ENCODE assay signal across 22 cellular contexts in genomic region chr2:112876257-112876970, GRCh38. TPM values are rescaled to one million over a fixed set of nuclear protein-coding genes. Genes with fewer than 3 reads are reported as not detected.
DNase-seq lines count a peak whose midpoint lies in the region; ATAC-seq, FAIRE-seq and TF ChIP-seq lines count a peak whose summit lies in the region.
"Had no signal": no experiment of that assay in that cellular context is flagged by ENCODE, and none has a peak within 500 bp of the region (broad histone marks: within the 10 kb centered on the region; RNA-seq: fewer than 3 reads in every experiment).

No MANE protein-coding gene starts in this region.

- TF ChIP-seq CTCF in HepG2 (CRISPR knock-in tag; IDR thresholded peaks at IDR 0.05), result no peak
- TF ChIP-seq CTCF in right lobe of liver (IDR thresholded peaks at IDR 0.05), result no peak
- no peak for TF ChIP-seq CTCF in smooth muscle cell (IDR thresholded peaks at IDR 0.05; ENCODE audit: borderline replicate concordance, insufficient read depth, poor library complexity, severe bottlenecking)

- H3K9me3 ChIP-seq in HepG2 (ENCODE audit: low read length) (no peaks in the 10 kb centered on the region), right lobe of liver (no peaks in the 10 kb centered on the region), smooth muscle cell (replicated peaks; ENCODE audit: low read depth) (no peaks in the 10 kb centered on the region)
- H3K9me3 ChIP-seq: SJSA1 had no signal

- CTCF ChIA-PET in HepG2 (lab: Yijun Ruan, JAX; ENCODE audit: low intra/inter-chr PET ratio, low total read pairs), result no interaction called here

- 63% methylated on average over 3 of the region's 3 CpGs for WGBS in HepG2 (ENCODE audit: low lambda C conversion rate)
- 90% methylated on average over 2 of the region's 3 CpGs for WGBS in right lobe of liver (ENCODE audit: insufficient coverage, low coverage, low lambda C conversion rate, missing lambda C conversion rate)
- 93% methylated on average over 3 of the region's 3 CpGs for WGBS in smooth muscle cell (ENCODE audit: low lambda C conversion rate)

- no peak overlapping the region for H3K9ac ChIP-seq in HepG2 (ENCODE audit: insufficient read depth, low read depth, low read length)
- no peak overlapping the region for H3K9ac ChIP-seq in smooth muscle cell (ENCODE audit: low read depth)

- no peak for FAIRE-seq in HepG2 (lab: Jason Lieb, UNC)
- FAIRE-seq: A204.1, GM12878, GM18507 had no signal

- H2AFZ ChIP-seq in HepG2 (ENCODE audit: low read length), result no peak overlapping the region
- H2AFZ ChIP-seq in smooth muscle cell (ENCODE audit: low read depth), result no peak overlapping the region

- DNase-seq in HepG2 (ENCODE audit: low spot score) (no peak), right lobe of liver (no peak), amniotic epithelial cell (ENCODE audit: low read depth) (peak; percentile 3), epithelial cell of prostate (ENCODE audit: low read depth, low spot score) (no peak), smooth muscle cell (lab: John Stamatoyannopoulos, UW; ENCODE audit: unreplicated experiment) (no peak)
- DNase-seq in activated CD8-positive, alpha-beta memory T cell treated with anti-CD3 and anti-CD28 coated beads, Interleukin-2, amount 50 U/mL, for 48 hours, result no peak
- DNase-seq in stimulated activated effector memory CD8-positive, alpha-beta T cell treated with anti-CD3 and anti-CD28 coated beads, Interleukin-12 subunit alpha, Interleukin-12 subunit beta, amount 100 ng/mL, for 72 hours (ENCODE audit: low spot score in 2 of 2), result no peak
- DNase-seq: C1 segment of cervical spinal cord, DND-41, GDM1, Kasumi-1, MV-4-11, NCI-H1417, NCI-H1930, NCI-H2171 treated with DMSO at 0.1 percent for 48 hours, NCI-H446 treated with DMSO at 0.1 percent for 48 hours, OCI-M1 had no signal

- peaks cover 5% of the 10 kb centered on the region for H3K36me3 Mint-ChIP-seq in stimulated activated memory B cell treated with anti-CD40 and anti-IgM and Interleukin-4, amounts not matched to agents 10 μg/mL and 1 μg/mL and 100 μg/mL, for 72 hours
- H3K36me3 Mint-ChIP-seq in stimulated activated effector memory CD8-positive, alpha-beta T cell treated with anti-CD3 and anti-CD28 coated beads, Interleukin-12 subunit alpha, Interleukin-12 subunit beta, amount 100 ng/mL, for 72 hours, result no peaks in the 10 kb centered on the region

- ATAC-seq in HepG2 (0 out of 3 replicates have a peak, but pooled peaks have one; percentile 26), right lobe of liver (no peak)
- no peak for ATAC-seq in stimulated activated memory B cell treated with anti-CD40 and anti-IgM and Interleukin-4, amounts not matched to agents 10 μg/mL and 1 μg/mL and 100 μg/mL, for 72 hours
- no peak for ATAC-seq in stimulated activated effector memory CD8-positive, alpha-beta T cell treated with anti-CD3 and anti-CD28 coated beads, Interleukin-12 subunit alpha, Interleukin-12 subunit beta, amount 100 ng/mL, for 72 hours
- ATAC-seq: GM12878 had no signal

- H3K27ac ChIP-seq in HepG2 (ENCODE audit: extremely low read length, insufficient read depth, low read length), result no peak overlapping the region
- no peak overlapping the region for H3K27ac ChIP-seq in right lobe of liver
- peak overlapping the region; percentile 100 for H3K27ac ChIP-seq in epithelial cell of prostate
- H3K27ac ChIP-seq in smooth muscle cell (ENCODE audit: low read depth), result no peak overlapping the region

- no peak for TF ChIP-seq EP300 in HepG2 (IDR thresholded peaks at IDR 0.05; ENCODE audit: low read depth in 2 of 2, low read length in 2 of 2)
- no peak for TF ChIP-seq EP300 in HepG2 (CRISPR knock-in tag; IDR thresholded peaks at IDR 0.05; ENCODE audit: borderline replicate concordance)

- H3K27me3 ChIP-seq in HepG2 (ENCODE audit: control insufficient read depth in 1 of 2, insufficient read depth in 2 of 2, low read length in 2 of 2), result peaks cover 0 to 14% of the 10 kb centered on the region in 2 experiments; a peak in 1 of 5 replicates
- H3K27me3 ChIP-seq in right lobe of liver, result no peaks in the 10 kb centered on the region
- H3K27me3 ChIP-seq in smooth muscle cell (ENCODE audit: low read depth), result no peaks in the 10 kb centered on the region
- H3K27me3 ChIP-seq: SJSA1 had no signal

- H3K4me2 ChIP-seq in HepG2 (ENCODE audit: low read depth, low read length) (no peak overlapping the region), smooth muscle cell (no peak overlapping the region)

- no peaks in the 10 kb centered on the region for H4K20me1 ChIP-seq in HepG2 (ENCODE audit: insufficient read depth, low read length)
- H4K20me1 ChIP-seq in smooth muscle cell (ENCODE audit: low read depth), result no peaks in the 10 kb centered on the region

- intact Hi-C loops in HepG2 (cut with micrococcal nuclease; ENCODE audit: unreplicated experiment) (no loop called here), right lobe of liver (cut with DNase I) (no loop called here)

- TF ChIP-seq POLR2A in HepG2 (IDR thresholded peaks at IDR 0.05; ENCODE audit: insufficient read depth in 1 of 2, low read depth in 2 of 2, low read length in 2 of 2) (no peak), right lobe of liver (IDR thresholded peaks at IDR 0.05) (no peak)

- no peak overlapping the region for H3K4me3 Mint-ChIP-seq in stimulated activated memory B cell treated with anti-CD40 and anti-IgM and Interleukin-4, amounts not matched to agents 10 μg/mL and 1 μg/mL and 100 μg/mL, for 72 hours
- no peak overlapping the region for H3K4me3 Mint-ChIP-seq in stimulated activated effector memory CD8-positive, alpha-beta T cell treated with anti-CD3 and anti-CD28 coated beads, Interleukin-12 subunit alpha, Interleukin-12 subunit beta, amount 100 ng/mL, for 72 hours

- no peak overlapping the region for H3K4me3 ChIP-seq in HepG2 (replicated peaks in 1 of 3; ENCODE audit: insufficient read depth in 1 of 3, low read depth in 2 of 3, low read length in 3 of 3)
- H3K4me3 ChIP-seq in right lobe of liver, result no peak overlapping the region
- H3K4me3 ChIP-seq in smooth muscle cell, result no peak overlapping the region
- H3K4me3 ChIP-seq: GM12878, SJSA1 had no signal

- H3K4me1 ChIP-seq in HepG2 (ENCODE audit: insufficient read depth, low read length) (peaks cover 24% of the 10 kb centered on the region), right lobe of liver (no peaks in the 10 kb centered on the region), smooth muscle cell (ENCODE audit: low read depth) (no peaks in the 10 kb centered on the region)

- H3K27ac Mint-ChIP-seq in stimulated activated memory B cell treated with anti-CD40 and anti-IgM and Interleukin-4, amounts not matched to agents 10 μg/mL and 1 μg/mL and 100 μg/mL, for 72 hours, result peak overlapping the region; percentile 28
- H3K27ac Mint-ChIP-seq in stimulated activated effector memory CD8-positive, alpha-beta T cell treated with anti-CD3 and anti-CD28 coated beads, Interleukin-12 subunit alpha, Interleukin-12 subunit beta, amount 100 ng/mL, for 72 hours, result no peak overlapping the region

- H3K9me3 Mint-ChIP-seq in stimulated activated memory B cell treated with anti-CD40 and anti-IgM and Interleukin-4, amounts not matched to agents 10 μg/mL and 1 μg/mL and 100 μg/mL, for 72 hours, result peaks cover 6% of the 10 kb centered on the region
- H3K9me3 Mint-ChIP-seq in stimulated activated effector memory CD8-positive, alpha-beta T cell treated with anti-CD3 and anti-CD28 coated beads, Interleukin-12 subunit alpha, Interleukin-12 subunit beta, amount 100 ng/mL, for 72 hours, result no peaks in the 10 kb centered on the region

- TF ChIP-seq RAD21 in HepG2 (CRISPR knock-in tag; IDR thresholded peaks at IDR 0.05), result no peak

- H3F3A ChIP-seq in smooth muscle cell (ENCODE audit: low read depth), result peaks cover 9% of the 10 kb centered on the region

- no peaks in the 10 kb centered on the region for H3K36me3 ChIP-seq in HepG2 (replicated peaks in 1 of 2; ENCODE audit: control insufficient read depth in 1 of 2, insufficient read depth in 2 of 2, low read length in 2 of 2)
- H3K36me3 ChIP-seq in right lobe of liver, result no peaks in the 10 kb centered on the region
- H3K36me3 ChIP-seq in smooth muscle cell (ENCODE audit: low read depth), result no peaks in the 10 kb centered on the region
- H3K36me3 ChIP-seq: SJSA1 had no signal

- H3K27me3 Mint-ChIP-seq in stimulated activated memory B cell treated with anti-CD40 and anti-IgM and Interleukin-4, amounts not matched to agents 10 μg/mL and 1 μg/mL and 100 μg/mL, for 72 hours, result peaks cover 19% of the 10 kb centered on the region

- in situ Hi-C loops in HepG2 (cut with HindIII; ENCODE audit: extremely low pct_ligation_motif_present, low pct_unique_long_range_greater_than_20kb), result loop anchor here (5.0 kb wide), 1 partner anchor 124 kb away; no protein-coding TSS in a partner anchor

- H3K4me1 Mint-ChIP-seq in stimulated activated memory B cell treated with anti-CD40 and anti-IgM and Interleukin-4, amounts not matched to agents 10 μg/mL and 1 μg/mL and 100 μg/mL, for 72 hours, result peaks cover 29% of the 10 kb centered on the region
- peaks cover 18% of the 10 kb centered on the region for H3K4me1 Mint-ChIP-seq in stimulated activated effector memory CD8-positive, alpha-beta T cell treated with anti-CD3 and anti-CD28 coated beads, Interleukin-12 subunit alpha, Interleukin-12 subunit beta, amount 100 ng/mL, for 72 hours

- H3K79me2 ChIP-seq in HepG2 (ENCODE audit: insufficient read depth, low read length), result no peaks in the 10 kb centered on the region
- H3K79me2 ChIP-seq in smooth muscle cell (ENCODE audit: low read depth), result no peaks in the 10 kb centered on the region

- POLR2A ChIA-PET in HepG2 (lab: Yijun Ruan, JAX), result no interaction called here

- no TSS peak for BruUV-seq in HepG2 (replicated peaks; lab: Mats Ljungman, UMichigan)

RNA-seq across cellular contexts. Expression of gene IL37, which starts 34.6 kb away (rescaled TPM):
- not detected in 2 replicates for total RNA-seq in HepG2 (2016; rRNA removed; fragmentation: Illumina TruSeq; extraction: Trizol)
- total RNA-seq in HepG2 (2016; cell fraction: cytosol; rRNA removed; fragmentation: Illumina TruSeq; extraction: Trizol; ENCODE audit: low read depth), result not detected in 2 replicates
- not detected in 2 replicates for total RNA-seq in HepG2 (2016; cell fraction: insoluble cytoplasmic fraction; rRNA removed; fragmentation: Illumina TruSeq; extraction: Trizol)
- total RNA-seq in HepG2 (2016; cell fraction: membrane; rRNA removed; fragmentation: Illumina TruSeq; extraction: Trizol), result not detected in 2 replicates
- total RNA-seq in HepG2 (2016; cell fraction: nucleus; rRNA removed; fragmentation: Illumina TruSeq; extraction: Trizol), result not detected in 2 replicates
- polyA plus RNA-seq in HepG2 (2011; rRNA removed), result 0.16 TPM in 1 of 2 replicates, not detected in the other
- polyA plus RNA-seq in HepG2 (2011; cell fraction: cytosol; rRNA removed), result not detected in 2 replicates
- polyA plus RNA-seq in HepG2 (2011; cell fraction: nucleus; rRNA removed), result 0.54 and 0.80 TPM in 2 replicates
- polyA plus RNA-seq in HepG2 (2012), result not detected in 2 replicates
- polyA plus RNA-seq in HepG2 (2016; cell fraction: cytosol; fragmentation: Illumina TruSeq; extraction: Trizol; ENCODE audit: low read depth), result not detected in 2 replicates
- not detected in 2 replicates for polyA plus RNA-seq in HepG2 (2016; cell fraction: insoluble cytoplasmic fraction; fragmentation: Illumina TruSeq; extraction: Trizol; ENCODE audit: low read depth)
- polyA plus RNA-seq in HepG2 (2016; cell fraction: membrane; fragmentation: Illumina TruSeq; extraction: Trizol; ENCODE audit: low read depth), result not detected in 2 replicates
- 0.70 and 1.7 TPM in 2 replicates for polyA plus RNA-seq in HepG2 (2016; cell fraction: nucleus; fragmentation: Illumina TruSeq; extraction: Trizol; ENCODE audit: insufficient read depth, low read depth)
- polyA minus RNA-seq in HepG2 (2011; rRNA and poly(A)+ RNA removed; ENCODE audit: low replicate concordance), result not detected in 2 replicates
- polyA minus RNA-seq in HepG2 (2011; cell fraction: cytosol; rRNA and poly(A)+ RNA removed), result not detected in 2 replicates
- polyA minus RNA-seq in HepG2 (2011; cell fraction: nucleus; rRNA and poly(A)+ RNA removed), result not detected in 2 replicates
- total RNA-seq in right lobe of liver, result not detected
- total RNA-seq in smooth muscle cell, result 1.9 TPM in 1 of 2 replicates, not detected in the other
- not detected in 2 replicates for polyA plus RNA-seq in smooth muscle cell
- total RNA-seq: GM12878, SJSA1 had no signal

RNA-seq across cellular contexts. Expression of gene IL1B, which starts 39.8 kb away (rescaled TPM):
- total RNA-seq in HepG2 (2016; rRNA removed; fragmentation: Illumina TruSeq; extraction: Trizol) (not detected in 2 replicates), right lobe of liver (1 to 10 TPM in 2 of 6 experiments, under 1 TPM in 3, not detected in 1; 0.19 to 4.1 (median 0.49) TPM), smooth muscle cell (not detected in 2 replicates)
- total RNA-seq in HepG2 (2016; cell fraction: cytosol; rRNA removed; fragmentation: Illumina TruSeq; extraction: Trizol; ENCODE audit: low read depth), result not detected in 2 replicates
- not detected in 2 replicates for total RNA-seq in HepG2 (2016; cell fraction: insoluble cytoplasmic fraction; rRNA removed; fragmentation: Illumina TruSeq; extraction: Trizol)
- total RNA-seq in HepG2 (2016; cell fraction: membrane; rRNA removed; fragmentation: Illumina TruSeq; extraction: Trizol), result not detected in 2 replicates
- not detected in 2 replicates for total RNA-seq in HepG2 (2016; cell fraction: nucleus; rRNA removed; fragmentation: Illumina TruSeq; extraction: Trizol)
- polyA plus RNA-seq in HepG2 (2011; rRNA removed) (0.08 and 0.18 TPM in 2 replicates), smooth muscle cell (not detected in 2 replicates)
- 0.03 and 0.04 TPM in 2 replicates for polyA plus RNA-seq in HepG2 (2011; cell fraction: cytosol; rRNA removed)
- polyA plus RNA-seq in HepG2 (2011; cell fraction: nucleus; rRNA removed), result not detected in 2 replicates
- polyA plus RNA-seq in HepG2 (2012), result 0.11 and 0.20 TPM in 2 replicates
- polyA plus RNA-seq in HepG2 (2016; cell fraction: cytosol; fragmentation: Illumina TruSeq; extraction: Trizol; ENCODE audit: low read depth), result not detected in 2 replicates
- not detected in 2 replicates for polyA plus RNA-seq in HepG2 (2016; cell fraction: insoluble cytoplasmic fraction; fragmentation: Illumina TruSeq; extraction: Trizol; ENCODE audit: low read depth)
- polyA plus RNA-seq in HepG2 (2016; cell fraction: membrane; fragmentation: Illumina TruSeq; extraction: Trizol; ENCODE audit: low read depth), result not detected in 2 replicates
- polyA plus RNA-seq in HepG2 (2016; cell fraction: nucleus; fragmentation: Illumina TruSeq; extraction: Trizol; ENCODE audit: insufficient read depth, low read depth), result not detected in 2 replicates
- 2.7 TPM in 1 of 2 replicates, not detected in the other for polyA minus RNA-seq in HepG2 (2011; rRNA and poly(A)+ RNA removed; ENCODE audit: low replicate concordance)
- polyA minus RNA-seq in HepG2 (2011; cell fraction: cytosol; rRNA and poly(A)+ RNA removed), result not detected in 2 replicates
- not detected in 2 replicates for polyA minus RNA-seq in HepG2 (2011; cell fraction: nucleus; rRNA and poly(A)+ RNA removed)
